29 cellular contexts compared by ENCODE assay signal in the genomic region with DNA sequence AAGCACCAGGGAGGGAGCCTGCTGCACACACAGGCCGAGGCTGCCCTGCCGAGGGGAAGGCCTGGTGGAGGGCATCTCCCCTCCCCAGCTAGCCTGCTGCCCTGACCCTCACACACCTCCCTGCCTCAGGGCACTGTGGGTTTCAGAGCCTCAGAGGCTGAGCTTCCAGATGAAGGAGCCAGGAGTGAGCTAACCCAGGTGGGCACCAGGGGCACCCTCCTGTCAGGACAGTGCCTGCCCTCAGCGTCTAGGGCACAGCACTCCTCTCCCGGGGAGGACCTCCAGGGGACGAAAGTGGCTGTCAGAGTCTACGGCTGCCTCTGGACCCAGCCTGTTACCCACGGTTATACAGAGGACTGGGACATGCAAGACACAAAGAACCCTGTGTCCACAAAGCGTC. TPM values are rescaled to one million over a fixed set of nuclear protein-coding genes. Genes with fewer than 3 reads are reported as not detected.
"Had no signal": no experiment of that assay in that cellular context is flagged by ENCODE, and none has a peak within 500 bp of the region (broad histone marks: within the 10 kb centered on the region; RNA-seq: fewer than 3 reads in every experiment).

No MANE protein-coding gene starts in this region.

- ATAC-seq: esophagus mucosa; gastrocnemius medialis; left ventricle myocardium superior; lower lobe of right lung; naive thymus-derived CD8-positive, alpha-beta T cell; psoas muscle; right cardiac atrium; stimulated activated naive B cell treated with anti-CD40 and anti-IgM and Interleukin-4, amounts not matched to agents 10 μg/mL and 1 μg/mL and 100 μg/mL, for 72 hours had no signal

- H3K27ac ChIP-seq: epithelial cell of prostate, gastrocnemius medialis, lower lobe of right lung, ovary, psoas muscle, skin epidermis, spleen, thoracic aorta, tibial nerve had no signal

- H3K36me3 ChIP-seq: gastrocnemius medialis, lower lobe of right lung, ovary, spleen, thoracic aorta, tibial nerve had no signal

- H3K4me3 Mint-ChIP-seq: endodermal cell; naive thymus-derived CD8-positive, alpha-beta T cell; nephron progenitor cell; stimulated activated naive B cell treated with anti-CD40 and anti-IgM and Interleukin-4, amounts not matched to agents 10 μg/mL and 1 μg/mL and 100 μg/mL, for 72 hours; stimulated activated naive CD8-positive, alpha-beta T cell treated with anti-CD3 and anti-CD28 coated beads, Interleukin-15, Interleukin-2, amounts not matched to agents 100 ng/mL and 50 ng/mL, for 24 hours had no signal

- H3K9me3 ChIP-seq: gastrocnemius medialis, lower lobe of right lung, ovary, psoas muscle, spleen, thoracic aorta, tibial nerve had no signal

- H3K27ac Mint-ChIP-seq: endodermal cell; naive thymus-derived CD8-positive, alpha-beta T cell; nephron progenitor cell; stimulated activated naive CD8-positive, alpha-beta T cell treated with anti-CD3 and anti-CD28 coated beads, Interleukin-15, Interleukin-2, amounts not matched to agents 100 ng/mL and 50 ng/mL, for 24 hours had no signal

- H3K27me3 ChIP-seq: ovary had no signal

- H3K4me1 Mint-ChIP-seq: naive thymus-derived CD8-positive, alpha-beta T cell; stimulated activated naive B cell treated with anti-CD40 and anti-IgM and Interleukin-4, amounts not matched to agents 10 μg/mL and 1 μg/mL and 100 μg/mL, for 72 hours had no signal

- H3K4me3 ChIP-seq: gastrocnemius medialis, lower lobe of right lung, ovary, psoas muscle, skin epidermis, spleen, thoracic aorta, tibial nerve had no signal

- H3K36me3 Mint-ChIP-seq: naive thymus-derived CD8-positive, alpha-beta T cell; stimulated activated naive B cell treated with anti-CD40 and anti-IgM and Interleukin-4, amounts not matched to agents 10 μg/mL and 1 μg/mL and 100 μg/mL, for 72 hours had no signal

- FAIRE-seq: colon, keratinocyte had no signal

- H3K4me1 ChIP-seq: gastrocnemius medialis, lower lobe of right lung, psoas muscle, spleen, tibial nerve had no signal

- H3K9me3 Mint-ChIP-seq: endodermal cell; naive thymus-derived CD8-positive, alpha-beta T cell; nephron progenitor cell; stimulated activated naive B cell treated with anti-CD40 and anti-IgM and Interleukin-4, amounts not matched to agents 10 μg/mL and 1 μg/mL and 100 μg/mL, for 72 hours; stimulated activated naive CD8-positive, alpha-beta T cell treated with anti-CD3 and anti-CD28 coated beads, Interleukin-15, Interleukin-2, amounts not matched to agents 100 ng/mL and 50 ng/mL, for 24 hours had no signal

- DNase-seq: effector CD8-positive, alpha-beta T cell; endodermal cell; foreskin fibroblast; gastrocnemius medialis; head of caudate nucleus; left ventricle myocardium superior; lower lobe of right lung; naive thymus-derived CD8-positive, alpha-beta T cell; nephron progenitor cell; occipital lobe; ovary; posterior cingulate gyrus; psoas muscle; right cardiac atrium; spleen; stimulated activated CD4-positive, alpha-beta T cell treated with anti-CD3 and anti-CD28 coated beads, Interleukin-4, amount 100 ng/mL, for 4 hours; stimulated activated naive B cell treated with anti-CD40 and anti-IgM and Interleukin-4, amounts not matched to agents 10 μg/mL and 1 μg/mL and 100 μg/mL, for 72 hours had no signal

RNA-seq across cellular contexts. Expression of a gene that starts 22.8 kb away (rescaled TPM):
- total RNA-seq: gastrocnemius medialis, glomerular endothelial cell, left ventricle myocardium superior, myocyte, occipital lobe, psoas muscle, thoracic aorta, tibial nerve, urinary bladder had no signal
- polyA plus RNA-seq: ovary, psoas muscle had no signal

RNA-seq across cellular contexts. Expression of a gene that starts 48.8 kb away (rescaled TPM):
- total RNA-seq: gastrocnemius medialis, glomerular endothelial cell, left ventricle myocardium superior, occipital lobe, psoas muscle, renal cortical epithelial cell, spleen, urinary bladder had no signal
